In the genomic region with DNA sequence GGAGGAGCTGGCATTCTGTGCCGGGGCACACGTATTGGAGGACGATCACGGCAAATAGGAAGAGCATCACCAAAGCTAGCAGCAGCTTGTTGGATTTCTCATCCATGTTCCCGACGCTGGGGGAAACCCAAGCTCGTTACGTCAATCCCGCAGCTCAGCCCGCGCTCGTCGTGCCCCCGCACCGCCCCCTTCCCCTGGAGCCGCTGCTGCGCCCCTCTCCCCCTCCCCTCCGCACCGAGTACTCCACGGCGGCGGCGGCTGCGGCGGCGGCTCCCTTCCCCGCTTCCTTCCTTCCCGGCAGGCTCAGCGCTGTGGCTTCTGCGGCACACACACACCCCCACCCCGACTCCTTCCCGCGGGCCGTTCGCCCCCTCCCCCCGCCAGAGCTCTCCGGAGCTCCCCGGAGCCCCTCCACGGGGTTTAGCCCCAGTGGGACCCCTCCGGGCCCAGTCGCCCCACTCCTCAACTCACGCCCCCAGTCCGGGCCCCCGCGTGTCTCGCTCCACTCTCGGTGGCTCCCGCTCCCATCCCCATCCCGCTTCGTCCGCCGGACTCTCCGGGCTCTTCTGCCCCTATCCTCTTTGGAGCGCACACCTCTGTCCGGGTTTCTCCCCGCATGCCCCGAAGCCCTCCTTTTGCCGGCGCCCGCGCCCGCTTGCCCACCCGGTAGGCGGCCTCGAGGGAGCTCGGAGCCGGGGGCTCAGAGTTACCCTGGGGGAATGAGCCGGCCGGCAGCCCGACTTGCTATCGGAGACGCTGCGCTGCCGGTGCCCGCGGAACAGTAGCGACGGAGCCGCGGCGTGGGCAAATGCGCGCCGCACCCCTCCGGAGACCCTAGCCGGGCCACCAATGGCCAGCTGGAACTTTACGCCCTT, we compare ENCODE assay signal across 1 cellular context.
TF ChIP-seq lines count a peak whose summit lies in the region.

No MANE protein-coding gene starts in this region.

TF ChIP-seq in HEK293, 187 proteins besides CTCF, POLR2A, EP300 and RAD21 (continued from another document):
- TF ChIP-seq ZNF514 (tag by site-specific recombination; IDR thresholded peaks at IDR 0.05) (no peak), SP7 (tag by site-specific recombination; IDR thresholded peaks at IDR 0.05) (no peak), YY2 (tag by site-specific recombination; IDR thresholded peaks at IDR 0.05) (no peak), ZFP37 (tag by site-specific recombination; IDR thresholded peaks at IDR 0.05) (no peak), ZNF621 (tag by site-specific recombination; IDR thresholded peaks at IDR 0.05) (no peak), ZNF585B (tag by site-specific recombination; IDR thresholded peaks at IDR 0.05) (no peak), ZNF777 (tag by site-specific recombination; IDR thresholded peaks at IDR 0.05; ENCODE audit: borderline replicate concordance) (0 out of 2 replicates have a peak, but pooled peaks have one; percentile 37), ZNF529 (tag by site-specific recombination; IDR thresholded peaks at IDR 0.05; ENCODE audit: insufficient replicate concordance) (no peak), ZNF558 (tag by site-specific recombination; IDR thresholded peaks at IDR 0.05) (no peak), ZNF292 (tag by site-specific recombination; IDR thresholded peaks at IDR 0.05; ENCODE audit: borderline replicate concordance, low read depth) (no peak)
- TF ChIP-seq, protein P1, sequence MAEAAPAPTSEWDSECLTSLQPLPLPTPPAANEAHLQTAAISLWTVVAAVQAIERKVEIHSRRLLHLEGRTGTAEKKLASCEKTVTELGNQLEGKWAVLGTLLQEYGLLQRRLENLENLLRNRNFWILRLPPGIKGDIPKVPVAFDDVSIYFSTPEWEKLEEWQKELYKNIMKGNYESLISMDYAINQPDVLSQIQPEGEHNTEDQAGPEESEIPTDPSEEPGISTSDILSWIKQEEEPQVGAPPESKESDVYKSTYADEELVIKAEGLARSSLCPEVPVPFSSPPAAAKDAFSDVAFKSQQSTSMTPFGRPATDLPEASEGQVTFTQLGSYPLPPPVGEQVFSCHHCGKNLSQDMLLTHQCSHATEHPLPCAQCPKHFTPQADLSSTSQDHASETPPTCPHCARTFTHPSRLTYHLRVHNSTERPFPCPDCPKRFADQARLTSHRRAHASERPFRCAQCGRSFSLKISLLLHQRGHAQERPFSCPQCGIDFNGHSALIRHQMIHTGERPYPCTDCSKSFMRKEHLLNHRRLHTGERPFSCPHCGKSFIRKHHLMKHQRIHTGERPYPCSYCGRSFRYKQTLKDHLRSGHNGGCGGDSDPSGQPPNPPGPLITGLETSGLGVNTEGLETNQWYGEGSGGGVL (tag by site-specific recombination; IDR thresholded peaks at IDR 0.05), result peak; percentile 63
- TF ChIP-seq, protein P2, sequence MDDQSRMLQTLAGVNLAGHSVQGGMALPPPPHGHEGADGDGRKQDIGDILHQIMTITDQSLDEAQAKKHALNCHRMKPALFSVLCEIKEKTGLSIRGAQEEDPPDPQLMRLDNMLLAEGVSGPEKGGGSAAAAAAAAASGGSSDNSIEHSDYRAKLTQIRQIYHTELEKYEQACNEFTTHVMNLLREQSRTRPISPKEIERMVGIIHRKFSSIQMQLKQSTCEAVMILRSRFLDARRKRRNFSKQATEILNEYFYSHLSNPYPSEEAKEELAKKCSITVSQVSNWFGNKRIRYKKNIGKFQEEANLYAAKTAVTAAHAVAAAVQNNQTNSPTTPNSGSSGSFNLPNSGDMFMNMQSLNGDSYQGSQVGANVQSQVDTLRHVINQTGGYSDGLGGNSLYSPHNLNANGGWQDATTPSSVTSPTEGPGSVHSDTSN (CRISPR knock-in tag; IDR thresholded peaks at IDR 0.05), result peak; percentile 59; the same call in 1 of the 2 replicates
TF ChIP-seq in HEK293: peak in this region for 14.
